9 cellular contexts compared by ENCODE assay signal in the genomic region with DNA sequence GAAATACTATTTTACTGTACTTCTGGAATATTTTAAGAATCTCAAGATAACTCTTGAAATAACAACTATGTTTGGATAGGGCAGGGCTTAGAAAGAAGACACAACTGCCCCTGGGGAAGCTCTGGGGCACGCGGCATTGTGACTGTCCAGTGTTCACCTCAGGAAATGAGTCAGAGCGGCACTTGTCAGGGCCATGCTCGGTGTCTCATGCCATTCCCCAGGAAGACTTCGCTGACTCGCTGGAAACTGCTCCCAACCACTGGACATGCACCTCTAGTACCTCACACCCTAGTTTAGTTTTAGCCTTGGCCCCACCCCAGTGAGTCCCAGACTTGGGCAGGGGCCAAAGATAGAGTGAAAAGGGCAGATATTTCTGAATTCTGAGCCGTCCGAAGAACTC.
DNase-seq lines count a peak whose midpoint lies in the region; ATAC-seq and TF ChIP-seq lines count a peak whose summit lies in the region.
"Had no signal": no experiment of that assay in that cellular context is flagged by ENCODE, and none has a peak within 500 bp of the region (broad histone marks: within the 10 kb centered on the region; RNA-seq: fewer than 3 reads in every experiment).

No MANE protein-coding gene starts in this region.

- H3K27me3 ChIP-seq in PC-3 (ENCODE audit: low read length): no peaks in the 10 kb centered on the region
- no peaks in the 10 kb centered on the region for H3K27me3 ChIP-seq in muscle layer of colon (ENCODE audit: control insufficient read depth in 1 of 2, insufficient read depth in 2 of 2, low read length in 2 of 2)

- H3K27ac Mint-ChIP-seq in stimulated activated memory B cell treated with anti-CD40 and anti-IgM and Interleukin-4, amounts not matched to agents 10 μg/mL and 1 μg/mL and 100 μg/mL, for 72 hours: no peak overlapping the region

- no peaks in the 10 kb centered on the region for H3K36me3 Mint-ChIP-seq in stimulated activated memory B cell treated with anti-CD40 and anti-IgM and Interleukin-4, amounts not matched to agents 10 μg/mL and 1 μg/mL and 100 μg/mL, for 72 hours

- BruUV-seq in PC-3 (replicated peaks; lab: Mats Ljungman, UMichigan): no TSS peak

- intact Hi-C loops in PC-3 (cut with micrococcal nuclease): loop anchor here (2.0 to 5.0 kb wide), 2 partner anchors 53 to 133 kb away; no protein-coding TSS in a partner anchor

- peak; percentile 59 for DNase-seq in CD1c-positive myeloid dendritic cell (ENCODE audit: extremely low spot score)
- peak; percentile 82 for DNase-seq in PC-3
- peak; percentile 34 for DNase-seq in epithelial cell of prostate (ENCODE audit: low read depth, low spot score)
- DNase-seq in HuH-7.5 (ENCODE audit: low spot score): no peak
- no peak for DNase-seq in stimulated activated CD4-positive, alpha-beta T cell treated with anti-CD3 and anti-CD28 coated beads, Interleukin-1b, Interleukin-23, amount 100 ng/mL, for 48 hours

- H3K9ac ChIP-seq in PC-3 (ENCODE audit: low read length) (no peak overlapping the region), muscle layer of colon (ENCODE audit: low read length) (no peak overlapping the region)

- no peaks in the 10 kb centered on the region for H3K9me3 Mint-ChIP-seq in stimulated activated memory B cell treated with anti-CD40 and anti-IgM and Interleukin-4, amounts not matched to agents 10 μg/mL and 1 μg/mL and 100 μg/mL, for 72 hours

- H3K79me2 ChIP-seq in PC-3 (ENCODE audit: low read length): no peaks in the 10 kb centered on the region

- H3K4me1 ChIP-seq in PC-3 (ENCODE audit: insufficient read depth, low read length) (peaks cover 20% of the 10 kb centered on the region), muscle layer of colon (ENCODE audit: insufficient read depth, low read length) (peaks cover 53% of the 10 kb centered on the region)

- H3K4me3 Mint-ChIP-seq in stimulated activated memory B cell treated with anti-CD40 and anti-IgM and Interleukin-4, amounts not matched to agents 10 μg/mL and 1 μg/mL and 100 μg/mL, for 72 hours: no peak overlapping the region

- no peaks in the 10 kb centered on the region for H4K20me1 ChIP-seq in PC-3 (ENCODE audit: low read length)

- H3F3A ChIP-seq in PC-3 (ENCODE audit: low read length, unreplicated experiment): no peaks in the 10 kb centered on the region

- H3K4me2 ChIP-seq in PC-3 (ENCODE audit: low read length): peak overlapping the region; percentile 31

- POLR2A ChIA-PET in PC-3 (lab: Charles Lee; ENCODE audit: unreplicated experiment): interaction anchor here (0.5 kb wide), 1 partner anchor 223 kb away, joined by 4 read pairs; no protein-coding TSS in a partner anchor

- CTCF ChIA-PET in PC-3 (lab: Charles Lee): no interaction called here

- peak overlapping the region; percentile 17 for H2AFZ ChIP-seq in PC-3 (ENCODE audit: low read length)

- no peak overlapping the region for H3K4me3 ChIP-seq in PC-3 (ENCODE audit: low read length)
- no peak overlapping the region for H3K4me3 ChIP-seq in muscle layer of colon (ENCODE audit: low read depth in 1 of 2, low read length in 2 of 2)
- H3K4me3 ChIP-seq: skin epidermis had no signal

- no peaks in the 10 kb centered on the region for H3K4me1 Mint-ChIP-seq in stimulated activated memory B cell treated with anti-CD40 and anti-IgM and Interleukin-4, amounts not matched to agents 10 μg/mL and 1 μg/mL and 100 μg/mL, for 72 hours

- H3K9me3 ChIP-seq in PC-3 (ENCODE audit: low read length) (no peaks in the 10 kb centered on the region), muscle layer of colon (ENCODE audit: low read length) (no peaks in the 10 kb centered on the region)

- H3K27me3 Mint-ChIP-seq in stimulated activated memory B cell treated with anti-CD40 and anti-IgM and Interleukin-4, amounts not matched to agents 10 μg/mL and 1 μg/mL and 100 μg/mL, for 72 hours: peaks cover 22% of the 10 kb centered on the region

- H3K9me2 ChIP-seq in PC-3 (replicated peaks; ENCODE audit: low read length): no peaks in the 10 kb centered on the region

- peak; percentile 99 for ATAC-seq in PC-3
- no peak for ATAC-seq in stimulated activated memory B cell treated with anti-CD40 and anti-IgM and Interleukin-4, amounts not matched to agents 10 μg/mL and 1 μg/mL and 100 μg/mL, for 72 hours
- no peak for ATAC-seq in HG03520 (IDR thresholded peaks at IDR 0.05; ENCODE audit: unreplicated experiment)

- H3K36me3 ChIP-seq in PC-3 (ENCODE audit: low read depth, low read length) (no peaks in the 10 kb centered on the region), muscle layer of colon (ENCODE audit: insufficient read depth, low read length) (peaks cover 3% of the 10 kb centered on the region)

- H3K27ac ChIP-seq in PC-3 (ENCODE audit: low read length) (peak overlapping the region; percentile 16; the same call in 1 of the 2 replicates), epithelial cell of prostate (peak overlapping the region; percentile 70), muscle layer of colon (ENCODE audit: low read depth, low read length) (peak overlapping the region; percentile 85)

- no peak for TF ChIP-seq CTCF in PC-3 (conservative IDR thresholded peaks at IDR 0.05; ENCODE audit: low read depth, low read length)

Comparison
In these comparisons a context has a peak if more than half of its experiments do, and no peak if none do; other contexts are left out.
1. DNase-seq: peak in CD1c-positive myeloid dendritic cell (single experiment), PC-3 (single experiment) and epithelial cell of prostate (single experiment); none in HuH-7.5 (single experiment) and stimulated activated CD4-positive, alpha-beta T cell treated with anti-CD3 and anti-CD28 coated beads, Interleukin-1b, Interleukin-23, amount 100 ng/mL, for 48 hours (single experiment).
2. H3K27ac ChIP-seq: peak in every context shown above with its lines; median percentile 85 in muscle layer of colon; 70 in epithelial cell of prostate; 16 in PC-3.